ENCODE assay signal across 16 cellular contexts in the genomic region with DNA sequence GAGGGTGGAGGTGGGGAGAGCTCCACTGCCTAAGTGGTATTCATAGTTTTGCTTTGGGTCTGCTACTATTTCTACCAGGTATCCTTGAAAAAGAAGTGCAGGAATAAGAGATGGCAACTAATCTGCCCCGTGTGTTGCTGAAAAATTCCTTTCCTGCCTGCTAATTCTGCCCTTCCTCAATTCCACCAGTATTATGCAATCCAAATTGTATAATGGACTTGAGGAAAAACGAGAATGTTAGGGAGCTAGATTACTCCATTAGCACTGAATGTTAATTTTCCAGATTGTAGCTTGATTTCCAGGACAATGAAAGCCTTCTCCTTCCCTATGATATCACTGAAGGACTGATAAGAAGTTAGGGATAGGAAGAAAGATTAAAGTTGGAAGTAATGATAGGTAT. TPM values are rescaled to one million over a fixed set of nuclear protein-coding genes. Genes with fewer than 3 reads are reported as not detected.
DNase-seq lines count a peak whose midpoint lies in the region; ATAC-seq, FAIRE-seq and TF ChIP-seq lines count a peak whose summit lies in the region.
"Had no signal": no experiment of that assay in that cellular context is flagged by ENCODE, and none has a peak within 500 bp of the region (broad histone marks: within the 10 kb centered on the region; RNA-seq: fewer than 3 reads in every experiment).

No MANE protein-coding gene starts in this region.

- TF ChIP-seq CTCF in heart right ventricle (IDR thresholded peaks at IDR 0.05), result no peak
- no peak for TF ChIP-seq CTCF in transverse colon (IDR thresholded peaks at IDR 0.05)

- FAIRE-seq in urothelium cell line (lab: Jason Lieb, UNC), result no peak

- intact Hi-C loops in heart right ventricle (cut with DNase I) (loop anchor here in 1 of 10 donors (5.0 kb wide), 1 partner anchor 36 kb away; no protein-coding TSS in a partner anchor), Right ventricle myocardium inferior (cut with DNase I) (no loop called here), transverse colon (cut with DNase I; ENCODE audit: low total_unique reads) (no loop called here)

- no peak overlapping the region for H3K9ac ChIP-seq in mesendoderm (ENCODE audit: low read length)
- no peak overlapping the region for H3K9ac ChIP-seq in Karpas-422 (ENCODE audit: low read length)

- peak overlapping the region in 6 of 10 donors; percentile 23 to 85 (median 66) for H3K27ac ChIP-seq in heart right ventricle
- H3K27ac ChIP-seq in mesendoderm (ENCODE audit: low read depth, low read length), result no peak overlapping the region
- peak overlapping the region; percentile 58 to 81 (median 62) for H3K27ac ChIP-seq in transverse colon
- no peak overlapping the region for H3K27ac ChIP-seq in Karpas-422 (ENCODE audit: low read length)
- H3K27ac ChIP-seq: testis had no signal

- H3K4me2 ChIP-seq in mesendoderm (ENCODE audit: low read length) (no peak overlapping the region), Karpas-422 (ENCODE audit: low read depth, low read length, poor library complexity, severe bottlenecking) (no peak overlapping the region)

- no peak overlapping the region for H2BK15ac ChIP-seq in mesendoderm (replicated peaks; ENCODE audit: low read depth)

- H3K79me2 ChIP-seq in mesendoderm (ENCODE audit: control insufficient read depth, insufficient read depth, low read length) (peaks cover 91% of the 10 kb centered on the region), Karpas-422 (ENCODE audit: low read length) (no peaks in the 10 kb centered on the region)

- no peak for TF ChIP-seq POLR2A in transverse colon (IDR thresholded peaks at IDR 0.05)

- no peak overlapping the region for H2BK120ac ChIP-seq in mesendoderm (ENCODE audit: low read depth, low read length)

- H3K56ac ChIP-seq in mesendoderm (ENCODE audit: low read length), result no peak overlapping the region

- WGBS in heart right ventricle, 2 donors, result 64 to 73% methylated on average over 2 of the region's 2 CpGs
- no CpG with 5 or more reads among the region's 2 CpGs for WGBS in mesendoderm (ENCODE audit: extremely low coverage, insufficient coverage, low lambda C conversion rate)
- 48 to 50% methylated on average over 2 of the region's 2 CpGs for WGBS in transverse colon (ENCODE audit: low coverage in 1 of 2), 2 donors

- H3K27me3 ChIP-seq in heart right ventricle, result no peaks in the 10 kb centered on the region
- no peaks in the 10 kb centered on the region for H3K27me3 ChIP-seq in mesendoderm (ENCODE audit: insufficient read depth, low read length, poor library complexity)
- H3K27me3 ChIP-seq in transverse colon, result no peaks in the 10 kb centered on the region
- H3K27me3 ChIP-seq in Karpas-422 (ENCODE audit: low read length), result no peaks in the 10 kb centered on the region
- H3K27me3 ChIP-seq: testis had no signal

- no peak overlapping the region for H4K5ac ChIP-seq in mesendoderm (ENCODE audit: low read length)

- H3K23ac ChIP-seq in mesendoderm (ENCODE audit: low read length), result no peak overlapping the region

- no peak overlapping the region for H2AK5ac ChIP-seq in mesendoderm (ENCODE audit: low read length)

- H3K4me3 ChIP-seq in heart right ventricle, result no peak overlapping the region
- H3K4me3 ChIP-seq in mesendoderm (ENCODE audit: low read length), result no peak overlapping the region
- no peak overlapping the region for H3K4me3 ChIP-seq in transverse colon
- H3K4me3 ChIP-seq in Karpas-422 (ENCODE audit: low read length), result no peak overlapping the region
- H3K4me3 ChIP-seq: testis had no signal

- H2AFZ ChIP-seq in Karpas-422 (ENCODE audit: low read length), result no peak overlapping the region

- no peak overlapping the region for H3K18ac ChIP-seq in mesendoderm (ENCODE audit: low read length)

- DNase-seq in heart right ventricle (no peak), Right ventricle myocardium inferior (ENCODE audit: missing footprints) (no peak), amniotic epithelial cell (ENCODE audit: low read depth) (peak; percentile 47), mesendoderm (peak; percentile 69), transverse colon (no peak), urothelium cell line (ENCODE audit: low spot score) (no peak), SIG-M5 (lab: John Stamatoyannopoulos, UW) (no peak), Karpas-422 (no peak)
- DNase-seq: activated naive CD4-positive, alpha-beta T cell; Calu3; effector memory CD4-positive, alpha-beta T cell; head of caudate nucleus; left colon; NCI-H1105 treated with DMSO at 0.1 percent for 48 hours; NCI-H510A; testis had no signal

- peaks cover 23 to 97% (median 84%) of the 10 kb centered on the region in 9 donors for H3K4me1 ChIP-seq in heart right ventricle
- H3K4me1 ChIP-seq in mesendoderm (ENCODE audit: control insufficient read depth, low read depth, low read length), result peaks cover 10% of the 10 kb centered on the region
- H3K4me1 ChIP-seq in transverse colon, result peaks cover 32 to 72% (median 41%) of the 10 kb centered on the region in 4 donors
- no peaks in the 10 kb centered on the region for H3K4me1 ChIP-seq in Karpas-422 (ENCODE audit: low read length)
- H3K4me1 ChIP-seq: testis had no signal

- peaks cover 29% of the 10 kb centered on the region for H3K79me1 ChIP-seq in mesendoderm (ENCODE audit: low read length)

- in situ Hi-C loops in transverse colon (cut with MboI; ENCODE audit: low pct_ligation_motif_present in 1 of 4, low pct_unique_long_range_greater_than_20kb in 1 of 4, low sequenced_read_pairs in 3 of 4), result no loop called here

- no peak overlapping the region for H4K8ac ChIP-seq in mesendoderm (ENCODE audit: low read depth, low read length)

- no peak overlapping the region for H2BK5ac ChIP-seq in mesendoderm (ENCODE audit: low read length)

- no peak overlapping the region for H3K4ac ChIP-seq in mesendoderm (ENCODE audit: low read depth, low read length)

- H3K9me3 ChIP-seq in heart right ventricle (no peaks in the 10 kb centered on the region), transverse colon (no peaks in the 10 kb centered on the region), Karpas-422 (ENCODE audit: low read length) (no peaks in the 10 kb centered on the region)
- H3K9me3 ChIP-seq: testis had no signal

- H4K20me1 ChIP-seq in Karpas-422 (ENCODE audit: insufficient read depth, low read depth, low read length), result 0 out of 2 replicates have a peak, but pooled peaks cover 3% of the 10 kb centered on the region

- H3K36me3 ChIP-seq in heart right ventricle (peaks cover 0 to 38% (median 0%) of the 10 kb centered on the region in 9 donors), mesendoderm (ENCODE audit: control insufficient read depth, insufficient read depth, low read length) (peaks cover 14% of the 10 kb centered on the region), transverse colon (no peaks in the 10 kb centered on the region), Karpas-422 (ENCODE audit: insufficient read depth, low read length) (no peaks in the 10 kb centered on the region)

- no peak for TF ChIP-seq EP300 in transverse colon (IDR thresholded peaks at IDR 0.05; ENCODE audit: low read depth)

- ATAC-seq in heart right ventricle (no peak), Right ventricle myocardium inferior (no peak)
- ATAC-seq: left colon had no signal

- no peaks in the 10 kb centered on the region for H3K9me2 ChIP-seq in Karpas-422 (replicated peaks; ENCODE audit: insufficient read depth, low read length)

RNA-seq across cellular contexts. Expression of gene ADAM19, which starts 16.9 kb away (rescaled TPM):
- total RNA-seq in heart right ventricle (10 to 100 TPM in 7 of 10 donors, 1 to 10 TPM in 3; 5.5 to 49.6 (median 28.1) TPM), Right ventricle myocardium inferior (11.3 TPM), transverse colon (10 to 100 TPM in 3 of 4 donors, 1 to 10 TPM in 1; 4.0 to 28.1 (median 15.1) TPM)
- 1 to 10 TPM; 6.4 to 8.8 TPM for polyA plus RNA-seq in heart right ventricle
- polyA plus RNA-seq in mesendoderm (2013, experiment 1 of 2), result 126 TPM
- 123 TPM for polyA plus RNA-seq in mesendoderm (2013, experiment 2 of 2)
- 4.9 and 5.7 TPM in 2 replicates for total RNA-seq in Karpas-422 (2014; rRNA removed; shearing (Covaris generic); ENCODE audit: low replicate concordance)

Comparison
In these comparisons a context has a peak if more than half of its experiments do, and no peak if none do; other contexts are left out.
1. DNase-seq: peak in amniotic epithelial cell (single experiment) and mesendoderm (single experiment); none in heart right ventricle (0 of 2), Right ventricle myocardium inferior (single experiment), transverse colon (single experiment), urothelium cell line (single experiment), SIG-M5 (single experiment) and Karpas-422 (single experiment).
2. H3K27ac ChIP-seq: peak in heart right ventricle (6 of 10) and transverse colon (4 of 4); none in mesendoderm (single experiment) and Karpas-422 (single experiment).